Comparison of ENCODE assay signal across 1 cellular context in the genomic region with DNA sequence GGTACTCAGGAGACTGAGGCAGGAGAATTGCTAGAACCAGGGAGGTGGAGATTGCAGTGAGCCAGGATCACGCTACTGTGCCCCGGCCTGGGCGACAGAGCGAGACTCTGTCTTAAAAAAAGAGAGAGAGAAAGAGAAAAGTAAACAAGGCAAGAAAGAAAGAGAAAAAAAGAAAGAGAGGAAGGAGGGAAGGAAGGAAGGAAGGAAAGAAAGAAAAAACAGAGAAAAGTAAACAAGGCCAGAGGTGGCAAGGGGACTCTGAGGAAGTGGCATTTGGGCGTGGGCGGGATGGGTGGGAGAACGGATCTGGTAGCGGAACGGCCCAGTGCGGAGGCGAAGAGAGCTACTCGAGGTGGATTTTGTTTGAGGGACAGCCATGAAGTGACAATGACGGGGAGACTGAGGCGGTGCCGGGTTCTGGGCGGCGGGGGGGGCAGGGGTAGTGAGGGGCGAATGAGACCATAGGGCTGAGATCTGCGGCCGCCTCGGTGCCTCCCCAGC.
TF ChIP-seq lines count a peak whose summit lies in the region.

No MANE protein-coding gene starts in this region.

TF ChIP-seq in K562, 482 proteins besides CTCF, POLR2A, EP300 and RAD21 (continued from another document):
- TF ChIP-seq, protein P1, sequence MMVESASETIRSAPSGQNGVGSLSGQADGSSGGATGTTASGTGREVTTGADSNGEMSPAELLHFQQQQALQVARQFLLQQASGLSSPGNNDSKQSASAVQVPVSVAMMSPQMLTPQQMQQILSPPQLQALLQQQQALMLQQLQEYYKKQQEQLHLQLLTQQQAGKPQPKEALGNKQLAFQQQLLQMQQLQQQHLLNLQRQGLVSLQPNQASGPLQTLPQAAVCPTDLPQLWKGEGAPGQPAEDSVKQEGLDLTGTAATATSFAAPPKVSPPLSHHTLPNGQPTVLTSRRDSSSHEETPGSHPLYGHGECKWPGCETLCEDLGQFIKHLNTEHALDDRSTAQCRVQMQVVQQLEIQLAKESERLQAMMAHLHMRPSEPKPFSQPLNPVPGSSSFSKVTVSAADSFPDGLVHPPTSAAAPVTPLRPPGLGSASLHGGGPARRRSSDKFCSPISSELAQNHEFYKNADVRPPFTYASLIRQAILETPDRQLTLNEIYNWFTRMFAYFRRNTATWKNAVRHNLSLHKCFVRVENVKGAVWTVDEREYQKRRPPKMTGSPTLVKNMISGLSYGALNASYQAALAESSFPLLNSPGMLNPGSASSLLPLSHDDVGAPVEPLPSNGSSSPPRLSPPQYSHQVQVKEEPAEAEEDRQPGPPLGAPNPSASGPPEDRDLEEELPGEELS (CRISPR knock-in tag; IDR thresholded peaks at IDR 0.05; ENCODE audit: borderline replicate concordance): no peak
- TF ChIP-seq GATAD2A (IDR thresholded peaks at IDR 0.05): peak; percentile 66; the same call in 1 of the 2 replicates
- TF ChIP-seq SMARCB1 (IDR thresholded peaks at IDR 0.05; ENCODE audit: insufficient read length, low read depth): no peak
- no peak for TF ChIP-seq ZNF12 (CRISPR knock-in tag; IDR thresholded peaks at IDR 0.05)
- TF ChIP-seq, protein P2, sequence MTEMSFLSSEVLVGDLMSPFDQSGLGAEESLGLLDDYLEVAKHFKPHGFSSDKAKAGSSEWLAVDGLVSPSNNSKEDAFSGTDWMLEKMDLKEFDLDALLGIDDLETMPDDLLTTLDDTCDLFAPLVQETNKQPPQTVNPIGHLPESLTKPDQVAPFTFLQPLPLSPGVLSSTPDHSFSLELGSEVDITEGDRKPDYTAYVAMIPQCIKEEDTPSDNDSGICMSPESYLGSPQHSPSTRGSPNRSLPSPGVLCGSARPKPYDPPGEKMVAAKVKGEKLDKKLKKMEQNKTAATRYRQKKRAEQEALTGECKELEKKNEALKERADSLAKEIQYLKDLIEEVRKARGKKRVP (CRISPR knock-in tag; IDR thresholded peaks at IDR 0.05): no peak
